ENCODE assay signal across 1 cellular context in genomic region chr2:105750735-105751134, GRCh38.
TF ChIP-seq lines count a peak whose summit lies in the region.

No MANE protein-coding gene starts in this region.

TF ChIP-seq in WTC11, 78 proteins besides CTCF, POLR2A, EP300 and RAD21 (continued from another document):
- TF ChIP-seq ZNF512 (CRISPR knock-in tag; IDR thresholded peaks at IDR 0.05; ENCODE audit: borderline replicate concordance) (no peak), ZBTB43 (CRISPR knock-in tag; IDR thresholded peaks at IDR 0.05) (no peak), ZNF317 (CRISPR knock-in tag; IDR thresholded peaks at IDR 0.05; ENCODE audit: borderline replicate concordance, low read depth) (no peak), ESRRA (CRISPR knock-in tag; IDR thresholded peaks at IDR 0.05; ENCODE audit: borderline replicate concordance) (no peak), GABPB1 (CRISPR knock-in tag; IDR thresholded peaks at IDR 0.05) (no peak), EMX1 (CRISPR knock-in tag; IDR thresholded peaks at IDR 0.05) (no peak), OVOL2 (CRISPR knock-in tag; IDR thresholded peaks at IDR 0.05; ENCODE audit: borderline replicate concordance) (no peak), SP1 (CRISPR knock-in tag; conservative IDR thresholded peaks at IDR 0.05) (no peak), ZMAT4 (CRISPR knock-in tag; IDR thresholded peaks at IDR 0.05) (no peak), JUN (CRISPR knock-in tag; IDR thresholded peaks at IDR 0.05) (no peak), E2F1 (CRISPR knock-in tag; IDR thresholded peaks at IDR 0.05) (no peak), KAT7 (CRISPR knock-in tag; IDR thresholded peaks at IDR 0.05; ENCODE audit: borderline replicate concordance) (no peak), TCF7 (CRISPR knock-in tag; IDR thresholded peaks at IDR 0.05; ENCODE audit: low read depth) (no peak), IRF2 (CRISPR knock-in tag; IDR thresholded peaks at IDR 0.05; ENCODE audit: borderline replicate concordance, low read depth) (no peak), SOX15 (CRISPR knock-in tag; IDR thresholded peaks at IDR 0.05) (no peak), TEAD1 (CRISPR knock-in tag; IDR thresholded peaks at IDR 0.05) (no peak), ZBTB21 (CRISPR knock-in tag; IDR thresholded peaks at IDR 0.05; ENCODE audit: borderline replicate concordance) (no peak), SMAD3 (CRISPR knock-in tag; IDR thresholded peaks at IDR 0.05; ENCODE audit: borderline replicate concordance) (no peak)
